Comparison of ENCODE assay signal across 15 cellular contexts in the genomic region with DNA sequence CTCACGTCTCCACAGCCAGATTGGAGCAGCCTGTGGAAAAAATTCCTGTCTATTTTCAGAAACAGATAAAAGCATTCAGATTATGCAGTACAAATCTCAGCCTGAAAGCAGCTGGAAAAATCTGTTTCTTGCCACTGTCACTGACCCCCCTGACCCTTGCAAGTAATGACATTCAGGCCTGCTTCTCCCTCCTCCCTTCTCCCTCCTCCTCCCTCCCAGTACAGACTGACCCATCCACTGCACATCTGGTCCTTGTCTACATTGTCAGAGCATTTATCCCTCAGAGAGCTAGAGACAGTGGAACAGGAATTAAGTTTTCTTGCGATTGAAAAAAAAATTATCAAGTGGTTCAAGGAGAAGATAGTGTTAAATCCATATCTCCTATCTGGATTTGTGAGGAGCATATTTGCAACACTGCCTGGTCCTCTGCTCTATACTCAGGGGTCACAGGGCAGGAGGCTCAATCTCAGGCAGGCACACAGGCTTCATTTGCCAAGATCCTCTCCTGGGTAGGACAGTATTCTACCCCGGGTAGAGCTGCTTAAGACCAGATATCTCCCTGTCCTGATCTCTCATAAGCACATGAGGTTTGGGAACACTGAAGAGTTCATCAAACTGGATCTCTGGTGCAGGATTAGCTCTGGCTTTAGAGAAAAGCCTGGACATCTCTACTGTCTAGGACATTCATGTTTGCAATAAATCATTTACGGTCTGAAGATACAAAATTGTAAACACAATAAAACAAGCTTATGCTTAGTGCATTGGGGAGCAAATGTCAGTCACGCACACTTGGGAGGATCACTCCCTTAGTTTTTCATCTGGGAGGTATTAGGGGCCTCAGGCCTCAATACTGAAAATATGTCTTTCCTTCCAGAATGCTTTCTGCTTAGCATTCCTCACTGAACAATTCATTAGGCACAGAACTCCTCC. TPM values are rescaled to one million over a fixed set of nuclear protein-coding genes. Genes with fewer than 3 reads are reported as not detected.
DNase-seq lines count a peak whose midpoint lies in the region; ATAC-seq and TF ChIP-seq lines count a peak whose summit lies in the region.
"Had no signal": no experiment of that assay in that cellular context is flagged by ENCODE, and none has a peak within 500 bp of the region (broad histone marks: within the 10 kb centered on the region; RNA-seq: fewer than 3 reads in every experiment).

No MANE protein-coding gene starts in this region.

- peaks cover 41% of the 10 kb centered on the region for H3K4me1 ChIP-seq in fibroblast of lung (ENCODE audit: control insufficient read depth, extremely low read depth, insufficient read depth, low read length)
- H3K4me1 ChIP-seq in mesenchymal stem cell (ENCODE audit: control insufficient read depth, insufficient read depth, low read depth, low read length): peaks cover 2% of the 10 kb centered on the region
- peaks cover 8 to 43% (median 25%) of the 10 kb centered on the region in 6 donors for H3K4me1 ChIP-seq in spleen
- H3K4me1 ChIP-seq: breast epithelium had no signal

- WGBS in mesenchymal stem cell: 21% methylated on average over 4 of the region's 5 CpGs
- 68 to 87% (median 77%) methylated on average over 5 of the region's 5 CpGs for WGBS in spleen, 5 donors

- H4K20me1 ChIP-seq in fibroblast of lung (ENCODE audit: control insufficient read depth, extremely low read depth, insufficient read depth, low read length): no peaks in the 10 kb centered on the region

- 0 out of 2 replicates have a peak overlapping the region, but pooled peaks have one; percentile 15 for H3K27ac ChIP-seq in SK-N-MC
- H3K27ac ChIP-seq in fibroblast of lung (ENCODE audit: insufficient read depth, low read length): no peak overlapping the region
- no peak overlapping the region for H3K27ac ChIP-seq in mesenchymal stem cell (ENCODE audit: low read length, poor library complexity, severe bottlenecking)
- H3K27ac ChIP-seq in spleen: peak overlapping the region in 6 of 8 donors; percentile 5 to 66 (median 57)

- TF ChIP-seq CTCF in fibroblast of lung (conservative IDR thresholded peaks at IDR 0.05 in 1 of 2, IDR thresholded peaks at IDR 0.05 in 1 of 2; ENCODE audit: low read depth in 1 of 2, low read length in 2 of 2): no peak
- peak in 1 of 11 experiments; percentile 8 for TF ChIP-seq CTCF in spleen (IDR thresholded peaks at IDR 0.05 in 8 of 11, conservative IDR thresholded peaks at IDR 0.05 in 3 of 11)

- H3K36me3 ChIP-seq in SK-N-MC (ENCODE audit: insufficient read depth, low read length) (no peaks in the 10 kb centered on the region), fibroblast of lung (ENCODE audit: control insufficient read depth, insufficient read depth, low read length) (no peaks in the 10 kb centered on the region), mesenchymal stem cell (ENCODE audit: control insufficient read depth in 1 of 2, insufficient read depth in 2 of 2, low read depth in 1 of 2, low read length in 2 of 2) (no peaks in the 10 kb centered on the region), spleen (no peaks in the 10 kb centered on the region)
- H3K36me3 ChIP-seq: breast epithelium had no signal

- H2BK5ac ChIP-seq in mesenchymal stem cell (ENCODE audit: low read depth, low read length, poor library complexity, severe bottlenecking): no peak overlapping the region

- no peaks in the 10 kb centered on the region for H3K79me2 ChIP-seq in fibroblast of lung (ENCODE audit: control insufficient read depth, insufficient read depth, low read length)

- no peak for DNase-seq in SK-N-MC (ENCODE audit: low read depth, low spot score)
- peak; percentile 21 to 60 for DNase-seq in fibroblast of lung (ENCODE audit: low read depth in 2 of 2)
- DNase-seq in mesenchymal stem cell: peak; percentile 70
- DNase-seq in spleen: no peak
- no peak for DNase-seq in GM19238 (ENCODE audit: insufficient read length, low spot score)
- no peak for DNase-seq in T-helper 2 cell
- no peak for DNase-seq in NCI-H2081 (lab: John Stamatoyannopoulos, UW)
- DNase-seq: C1 segment of cervical spinal cord, left colon, NCI-H1048, NCI-H524 treated with DMSO at 0.1 percent for 48 hours, retina had no signal

- intact Hi-C loops in spleen (cut with DNase I; ENCODE audit: low total_unique reads): no loop called here

- H3K4me2 ChIP-seq in fibroblast of lung (ENCODE audit: extremely low read depth, insufficient read depth, low read length) (peak overlapping the region; percentile 46), mesenchymal stem cell (ENCODE audit: low read length, poor library complexity, severe bottlenecking) (no peak overlapping the region)

- H3K14ac ChIP-seq in mesenchymal stem cell (ENCODE audit: low read length in 2 of 2): peak overlapping the region in 1 of 2 experiments; percentile 83

- H2AFZ ChIP-seq in fibroblast of lung (ENCODE audit: low read length) (no peak overlapping the region), mesenchymal stem cell (ENCODE audit: low read depth, low read length) (no peak overlapping the region)

- peak overlapping the region; percentile 62 for H4K8ac ChIP-seq in mesenchymal stem cell (ENCODE audit: low read length)

- TF ChIP-seq POLR2A in spleen (IDR thresholded peaks at IDR 0.05): no peak

- H3K23ac ChIP-seq in mesenchymal stem cell (ENCODE audit: low read length in 2 of 2): peak overlapping the region in 1 of 2 experiments; percentile 31

- peak overlapping the region; percentile 15 for H2BK120ac ChIP-seq in mesenchymal stem cell (ENCODE audit: low read depth, low read length)

- no peak overlapping the region for H3K9ac ChIP-seq in SK-N-MC (ENCODE audit: insufficient read length)
- no peak overlapping the region for H3K9ac ChIP-seq in fibroblast of lung (ENCODE audit: insufficient read depth, low read length)
- no peak overlapping the region for H3K9ac ChIP-seq in mesenchymal stem cell (ENCODE audit: low read length)

- H3K79me1 ChIP-seq in mesenchymal stem cell (replicated peaks; ENCODE audit: low read length, poor library complexity, severe bottlenecking): no peaks in the 10 kb centered on the region

- peak overlapping the region; percentile 84 to 85 for H3K18ac ChIP-seq in mesenchymal stem cell (ENCODE audit: low read depth in 1 of 2, low read length in 2 of 2)

- H2BK12ac ChIP-seq in mesenchymal stem cell (ENCODE audit: low read length in 2 of 2): peak overlapping the region; percentile 93 to 96

- H3K4me3 ChIP-seq in SK-N-MC (no peak overlapping the region), fibroblast of lung (replicated peaks in 1 of 4; ENCODE audit: control extremely low read depth in 1 of 4, insufficient read depth in 1 of 4, low read depth in 3 of 4, low read length in 4 of 4) (no peak overlapping the region), mesenchymal stem cell (ENCODE audit: insufficient read depth in 1 of 2, low read depth in 1 of 2, low read length in 2 of 2) (no peak overlapping the region), spleen (no peak overlapping the region)
- H3K4me3 ChIP-seq: breast epithelium had no signal

- H2AK5ac ChIP-seq in mesenchymal stem cell (ENCODE audit: low read length, severe bottlenecking): no peak overlapping the region

- H4K91ac ChIP-seq in mesenchymal stem cell (ENCODE audit: low read length): peak overlapping the region; percentile 88

- H3K4ac ChIP-seq in mesenchymal stem cell (ENCODE audit: low read depth in 1 of 2, low read length in 2 of 2): peak overlapping the region; percentile 58 to 91

- ATAC-seq in GM19351 (IDR thresholded peaks at IDR 0.05; ENCODE audit: unreplicated experiment): no peak
- ATAC-seq: left colon, WTC11 had no signal

- H3K9me3 ChIP-seq in SK-N-MC (ENCODE audit: low read depth, low read length) (no peaks in the 10 kb centered on the region), fibroblast of lung (ENCODE audit: control insufficient read depth, insufficient read depth, low read depth, low read length) (no peaks in the 10 kb centered on the region), mesenchymal stem cell (ENCODE audit: control insufficient read depth, low read length) (no peaks in the 10 kb centered on the region), spleen (no peaks in the 10 kb centered on the region)
- H3K9me3 ChIP-seq: breast epithelium had no signal

- H3K27me3 ChIP-seq in fibroblast of lung (ENCODE audit: control insufficient read depth, insufficient read depth, low read length): no peaks in the 10 kb centered on the region
- H3K27me3 ChIP-seq in mesenchymal stem cell (ENCODE audit: control insufficient read depth in 1 of 2, insufficient read depth in 1 of 2, low read length in 2 of 2): peaks cover 0 to 5% of the 10 kb centered on the region in 2 experiments
- H3K27me3 ChIP-seq in spleen (replicated peaks in 1 of 7): no peaks in the 10 kb centered on the region
- H3K27me3 ChIP-seq: breast epithelium had no signal

- H2BK15ac ChIP-seq in mesenchymal stem cell (ENCODE audit: low read depth, poor library complexity, severe bottlenecking): peak overlapping the region; percentile 83

RNA-seq across cellular contexts. Expression of a gene that starts 34.4 kb away (rescaled TPM):
- total RNA-seq in fibroblast of lung (17.7 and 43.3 TPM in 2 replicates), spleen (10 to 100 TPM; 11.8 to 23.3 (median 17.7) TPM)
- polyA plus RNA-seq in fibroblast of lung (37.1 and 45.9 TPM in 2 replicates), spleen (1 to 10 TPM; 1.9 to 3.2 (median 2.3) TPM)
- polyA plus RNA-seq in fibroblast of lung (2012): 9.7 and 15.9 TPM in 2 replicates
- 16.7 and 19.4 TPM in 2 replicates for polyA minus RNA-seq in fibroblast of lung (ENCODE audit: low replicate concordance)
- polyA plus RNA-seq in mesenchymal stem cell (2013, experiment 1 of 2): 10.0 TPM
- polyA plus RNA-seq in mesenchymal stem cell (2013, experiment 2 of 2): 10.0 TPM

Comparison
In these comparisons a context has a peak if more than half of its experiments do, and no peak if none do; other contexts are left out.
1. DNase-seq: peak in fibroblast of lung (2 of 2) and mesenchymal stem cell (single experiment); none in SK-N-MC (single experiment), spleen (single experiment), GM19238 (single experiment), T-helper 2 cell (0 of 5) and NCI-H2081 (0 of 2).
2. H3K27ac ChIP-seq: peak in SK-N-MC (single experiment) and spleen (6 of 8); none in fibroblast of lung (single experiment) and mesenchymal stem cell (single experiment).